25 cellular contexts compared by ENCODE assay signal in the genomic region with DNA sequence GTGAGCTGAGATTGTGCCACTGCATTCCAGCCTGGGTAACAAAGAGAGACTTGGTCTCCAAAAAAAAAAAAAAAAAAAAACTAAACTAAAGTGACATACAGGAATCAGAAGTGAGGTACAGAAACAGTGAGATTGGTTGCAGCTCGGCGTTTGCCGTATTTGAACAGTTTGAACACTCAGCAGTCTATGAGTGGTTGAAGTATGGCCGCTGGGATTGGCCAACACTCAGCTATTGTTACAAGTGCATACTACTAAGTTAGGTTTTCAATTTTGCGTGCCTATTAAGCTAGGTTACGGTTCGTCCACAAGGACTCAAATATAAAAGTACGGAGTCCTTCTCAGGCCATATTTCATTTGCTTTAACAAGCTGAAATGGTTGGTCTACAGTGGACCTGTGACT. TPM values are rescaled to one million over a fixed set of nuclear protein-coding genes. Genes with fewer than 3 reads are reported as not detected.
DNase-seq lines count a peak whose midpoint lies in the region; ATAC-seq, FAIRE-seq and TF ChIP-seq lines count a peak whose summit lies in the region.
"Had no signal": no experiment of that assay in that cellular context is flagged by ENCODE, and none has a peak within 500 bp of the region (broad histone marks: within the 10 kb centered on the region; RNA-seq: fewer than 3 reads in every experiment).

No MANE protein-coding gene starts in this region.

- H3K27ac ChIP-seq in HepG2 (ENCODE audit: extremely low read length, insufficient read depth, low read length) (no peak overlapping the region), right lobe of liver (no peak overlapping the region), WERI-Rb-1 (peak overlapping the region; percentile 58), neuronal stem cell (replicated peaks; ENCODE audit: low read length) (no peak overlapping the region)
- H3K27ac ChIP-seq: HL-60 had no signal

- H2AFZ ChIP-seq in HepG2 (ENCODE audit: low read length), result no peak overlapping the region
- peak overlapping the region; percentile 3 for H2AFZ ChIP-seq in neuronal stem cell (ENCODE audit: low read length)

- POLR2A ChIA-PET in HepG2 (lab: Yijun Ruan, JAX), result interaction anchor here (0.7 to 1.7 kb wide), 2 partner anchors 83 to 274 kb away, joined by 3 to 6 read pairs; partner anchors contain the start of gene GTF3C5

- H2BK15ac ChIP-seq in neuronal stem cell (ENCODE audit: low read length), result no peak overlapping the region

- H3K4me1 ChIP-seq in HepG2 (ENCODE audit: insufficient read depth, low read length) (peaks cover 41% of the 10 kb centered on the region), right lobe of liver (peaks cover 0 to 11% (median 5%) of the 10 kb centered on the region in 4 donors), neuronal stem cell (ENCODE audit: control insufficient read depth in 2 of 2, insufficient read depth in 1 of 2, low read depth in 1 of 2, low read length in 2 of 2) (peaks cover 11 to 14% of the 10 kb centered on the region in 2 donors)
- H3K4me1 ChIP-seq: BE2C had no signal

- no peak overlapping the region for H2BK12ac ChIP-seq in neuronal stem cell (ENCODE audit: low read length)

- H4K20me1 ChIP-seq in HepG2 (ENCODE audit: insufficient read depth, low read length), result no peaks in the 10 kb centered on the region; the same call in 1 of the 2 replicates

- FAIRE-seq in HepG2 (lab: Jason Lieb, UNC), result no peak
- no peak for FAIRE-seq in RCC 7860 (lab: Jason Lieb, UNC)
- FAIRE-seq: G401.6, GM12891, GM18507 had no signal

- TF ChIP-seq RAD21 in HepG2 (CRISPR knock-in tag; IDR thresholded peaks at IDR 0.05), result no peak

- no peak overlapping the region for H3K23ac ChIP-seq in neuronal stem cell (ENCODE audit: low read depth, low read length, poor library complexity)

- 0 out of 2 replicates have a peak overlapping the region, but pooled peaks have one; percentile 5 for H3K4me2 ChIP-seq in HepG2 (ENCODE audit: low read depth, low read length)
- H3K4me2 ChIP-seq in neuronal stem cell (ENCODE audit: insufficient read depth, low read length, poor library complexity, severe bottlenecking), result no peak overlapping the region

- H3K9me3 ChIP-seq in HepG2 (ENCODE audit: low read length) (no peaks in the 10 kb centered on the region), right lobe of liver (no peaks in the 10 kb centered on the region), WERI-Rb-1 (ENCODE audit: severe bottlenecking) (no peaks in the 10 kb centered on the region), neuronal stem cell (replicated peaks in 1 of 2; ENCODE audit: control insufficient read depth in 2 of 2, insufficient read depth in 1 of 2, low read depth in 1 of 2, low read length in 2 of 2) (no peaks in the 10 kb centered on the region)
- H3K9me3 ChIP-seq: BE2C had no signal

- TF ChIP-seq POLR2A in HepG2 (IDR thresholded peaks at IDR 0.05; ENCODE audit: insufficient read depth in 1 of 2, low read depth in 2 of 2, low read length in 2 of 2), result no peak
- no peak for TF ChIP-seq POLR2A in right lobe of liver (IDR thresholded peaks at IDR 0.05)

- TF ChIP-seq EP300 in HepG2 (IDR thresholded peaks at IDR 0.05; ENCODE audit: low read depth in 2 of 2, low read length in 2 of 2), result no peak
- TF ChIP-seq EP300 in HepG2 (CRISPR knock-in tag; IDR thresholded peaks at IDR 0.05; ENCODE audit: borderline replicate concordance), result no peak

- WGBS in HepG2 (ENCODE audit: low lambda C conversion rate), result 66% methylated on average over 8 of the region's 8 CpGs
- 79% methylated on average over 8 of the region's 8 CpGs for WGBS in right lobe of liver (ENCODE audit: insufficient coverage, low coverage, low lambda C conversion rate, missing lambda C conversion rate)
- no CpG with 5 or more reads among the region's 8 CpGs for WGBS in neuronal stem cell (ENCODE audit: extremely low coverage in 2 of 2, insufficient read length in 2 of 2, insufficient replicate concordance in 1 of 2), 2 donors

- H3K9ac ChIP-seq in HepG2 (ENCODE audit: insufficient read depth, low read depth, low read length) (no peak overlapping the region), neuronal stem cell (ENCODE audit: low read depth, low read length, poor library complexity) (no peak overlapping the region)

- no peak overlapping the region for H4K91ac ChIP-seq in neuronal stem cell (ENCODE audit: low read depth, low read length, poor library complexity)

- TF ChIP-seq CTCF in HepG2 (CRISPR knock-in tag; IDR thresholded peaks at IDR 0.05) (no peak), right lobe of liver (IDR thresholded peaks at IDR 0.05) (no peak), WERI-Rb-1 (IDR thresholded peaks at IDR 0.05; ENCODE audit: low read depth, low read length) (no peak)

- H2BK5ac ChIP-seq in neuronal stem cell (ENCODE audit: low read length), result no peak overlapping the region

- no peak overlapping the region for H2BK120ac ChIP-seq in neuronal stem cell (ENCODE audit: low read depth, low read length)

- H3K36me3 ChIP-seq in HepG2 (replicated peaks in 1 of 2; ENCODE audit: control insufficient read depth in 1 of 2, insufficient read depth in 2 of 2, low read length in 2 of 2) (no peaks in the 10 kb centered on the region), right lobe of liver (no peaks in the 10 kb centered on the region), WERI-Rb-1 (peaks cover 6% of the 10 kb centered on the region; the same call in 1 of the 2 replicates), neuronal stem cell (replicated peaks in 1 of 2; ENCODE audit: control insufficient read depth in 2 of 2, insufficient read depth in 2 of 2, low read length in 2 of 2) (no peaks in the 10 kb centered on the region)
- H3K36me3 ChIP-seq: BE2C had no signal

- CTCF ChIA-PET in HepG2 (lab: Yijun Ruan, JAX; ENCODE audit: low intra/inter-chr PET ratio, low total read pairs), result no interaction called here

- H3K18ac ChIP-seq in neuronal stem cell (ENCODE audit: low read length), result no peak overlapping the region

- intact Hi-C loops in HepG2 (cut with micrococcal nuclease; ENCODE audit: unreplicated experiment), result no loop called here
- intact Hi-C loops in right lobe of liver (cut with DNase I), result no loop called here

- no peak overlapping the region for H4K8ac ChIP-seq in neuronal stem cell (ENCODE audit: low read depth, low read length)

- DNase-seq in HepG2 (ENCODE audit: low spot score) (no peak), right lobe of liver (no peak), NCI-H510A treated with DMSO at 0.1 percent for 48 hours (lab: John Stamatoyannopoulos, UW) (peak; percentile 77), WERI-Rb-1 (no peak), neuronal stem cell (ENCODE audit: low spot score) (no peak), RCC 7860 (ENCODE audit: low spot score) (no peak), AG20443 (ENCODE audit: low spot score) (no peak)
- no peak for DNase-seq in activated effector memory CD4-positive, alpha-beta T cell treated with anti-CD3 and anti-CD28 coated beads, Interleukin-2, amount 50 U/mL, for 16 hours
- DNase-seq: BE2C; CD4-positive, CD25-positive, alpha-beta regulatory T cell; CD8-positive, alpha-beta memory T cell; COR-L47; DMS 273 treated with DMSO at 0.1 percent for 48 hours; DND-41; EL; GOT3; H7; HFFc6; KG1 had no signal

- H3K79me2 ChIP-seq in HepG2 (ENCODE audit: insufficient read depth, low read length), result peaks cover 17% of the 10 kb centered on the region

- H3K4ac ChIP-seq in neuronal stem cell (ENCODE audit: low read length), result no peak overlapping the region

- in situ Hi-C loops in HepG2 (cut with HindIII; ENCODE audit: extremely low pct_ligation_motif_present, low pct_unique_long_range_greater_than_20kb), result no loop called here

- H3K14ac ChIP-seq in neuronal stem cell (ENCODE audit: low read length), result no peak overlapping the region

- no peak overlapping the region for H2AK5ac ChIP-seq in neuronal stem cell (ENCODE audit: low read depth, low read length)

- BruUV-seq in HepG2 (replicated peaks; lab: Mats Ljungman, UMichigan), result no TSS peak

- H3K27me3 ChIP-seq in HepG2 (ENCODE audit: control insufficient read depth in 1 of 2, insufficient read depth in 2 of 2, low read length in 2 of 2), result peaks cover 0 to 4% of the 10 kb centered on the region in 2 experiments; a peak in 2 of 5 replicates
- H3K27me3 ChIP-seq in right lobe of liver, result no peaks in the 10 kb centered on the region
- no peaks in the 10 kb centered on the region for H3K27me3 ChIP-seq in WERI-Rb-1 (ENCODE audit: insufficient read depth, low read depth, severe bottlenecking)
- no peaks in the 10 kb centered on the region for H3K27me3 ChIP-seq in neuronal stem cell (ENCODE audit: control insufficient read depth in 3 of 3, insufficient read depth in 3 of 3, low read depth in 1 of 3, low read length in 3 of 3)
- H3K27me3 ChIP-seq: BE2C had no signal

- peaks cover 5% of the 10 kb centered on the region for H3K79me1 ChIP-seq in neuronal stem cell (ENCODE audit: low read depth, low read length)

- H3K4me3 ChIP-seq in HepG2 (replicated peaks in 1 of 3; ENCODE audit: insufficient read depth in 1 of 3, low read depth in 2 of 3, low read length in 3 of 3) (no peak overlapping the region), right lobe of liver (no peak overlapping the region), WERI-Rb-1 (ENCODE audit: low read depth, low read length) (no peak overlapping the region), neuronal stem cell (ENCODE audit: low read length in 2 of 2) (no peak overlapping the region)

- ATAC-seq in HepG2 (no peak), right lobe of liver (no peak)
- ATAC-seq: HCT116 had no signal

RNA-seq across cellular contexts. Expression of gene TSC1, which starts 3.3 kb away (rescaled TPM):
- 26.3 and 31.6 TPM in 2 replicates for total RNA-seq in HepG2 (2016; rRNA removed; fragmentation: Illumina TruSeq; extraction: Trizol)
- 18.0 and 21.2 TPM in 2 replicates for total RNA-seq in HepG2 (2016; cell fraction: cytosol; rRNA removed; fragmentation: Illumina TruSeq; extraction: Trizol; ENCODE audit: low read depth)
- 24.1 and 31.9 TPM in 2 replicates for total RNA-seq in HepG2 (2016; cell fraction: insoluble cytoplasmic fraction; rRNA removed; fragmentation: Illumina TruSeq; extraction: Trizol)
- 29.5 and 37.4 TPM in 2 replicates for total RNA-seq in HepG2 (2016; cell fraction: membrane; rRNA removed; fragmentation: Illumina TruSeq; extraction: Trizol)
- total RNA-seq in HepG2 (2016; cell fraction: nucleus; rRNA removed; fragmentation: Illumina TruSeq; extraction: Trizol), result 49.4 and 54.4 TPM in 2 replicates
- 58.0 and 66.1 TPM in 2 replicates for polyA plus RNA-seq in HepG2 (2011; rRNA removed)
- polyA plus RNA-seq in HepG2 (2011; cell fraction: cytosol; rRNA removed), result 25.6 and 30.5 TPM in 2 replicates
- 178 and 179 TPM in 2 replicates for polyA plus RNA-seq in HepG2 (2011; cell fraction: nucleus; rRNA removed)
- polyA plus RNA-seq in HepG2 (2012), result 26.8 and 27.3 TPM in 2 replicates
- 9.8 and 11.1 TPM in 2 replicates for polyA plus RNA-seq in HepG2 (2016; cell fraction: cytosol; fragmentation: Illumina TruSeq; extraction: Trizol; ENCODE audit: low read depth)
- 17.1 and 17.6 TPM in 2 replicates for polyA plus RNA-seq in HepG2 (2016; cell fraction: insoluble cytoplasmic fraction; fragmentation: Illumina TruSeq; extraction: Trizol; ENCODE audit: low read depth)
- 17.7 and 18.0 TPM in 2 replicates for polyA plus RNA-seq in HepG2 (2016; cell fraction: membrane; fragmentation: Illumina TruSeq; extraction: Trizol; ENCODE audit: low read depth)
- 64.5 and 67.0 TPM in 2 replicates for polyA plus RNA-seq in HepG2 (2016; cell fraction: nucleus; fragmentation: Illumina TruSeq; extraction: Trizol; ENCODE audit: insufficient read depth, low read depth)
- polyA minus RNA-seq in HepG2 (2011; rRNA and poly(A)+ RNA removed; ENCODE audit: low replicate concordance), result 139 and 153 TPM in 2 replicates
- 26.9 and 27.7 TPM in 2 replicates for polyA minus RNA-seq in HepG2 (2011; cell fraction: cytosol; rRNA and poly(A)+ RNA removed)
- polyA minus RNA-seq in HepG2 (2011; cell fraction: nucleus; rRNA and poly(A)+ RNA removed), result 182 and 218 TPM in 2 replicates
- total RNA-seq in right lobe of liver, result 10 to 100 TPM; 14.2 to 22.8 (median 18.3) TPM
- polyA plus RNA-seq in neuronal stem cell (2013, experiment 1 of 2), result 19.4 TPM
- polyA plus RNA-seq in neuronal stem cell (2013, experiment 2 of 2), result 18.7 TPM

RNA-seq across cellular contexts. Expression of gene GFI1B, which starts 30.7 kb away (rescaled TPM):
- 0.51 TPM in 1 of 2 replicates, not detected in the other for total RNA-seq in HepG2 (2016; rRNA removed; fragmentation: Illumina TruSeq; extraction: Trizol)
- total RNA-seq in HepG2 (2016; cell fraction: cytosol; rRNA removed; fragmentation: Illumina TruSeq; extraction: Trizol; ENCODE audit: low read depth), result not detected in 2 replicates
- 0.24 and 0.56 TPM in 2 replicates for total RNA-seq in HepG2 (2016; cell fraction: insoluble cytoplasmic fraction; rRNA removed; fragmentation: Illumina TruSeq; extraction: Trizol)
- 0.15 and 0.52 TPM in 2 replicates for total RNA-seq in HepG2 (2016; cell fraction: membrane; rRNA removed; fragmentation: Illumina TruSeq; extraction: Trizol)
- total RNA-seq in HepG2 (2016; cell fraction: nucleus; rRNA removed; fragmentation: Illumina TruSeq; extraction: Trizol), result 0.28 TPM in 1 of 2 replicates, not detected in the other
- 0.15 and 0.26 TPM in 2 replicates for polyA plus RNA-seq in HepG2 (2011; rRNA removed)
- polyA plus RNA-seq in HepG2 (2011; cell fraction: cytosol; rRNA removed), result 0.15 and 0.18 TPM in 2 replicates
- 0.19 and 0.26 TPM in 2 replicates for polyA plus RNA-seq in HepG2 (2011; cell fraction: nucleus; rRNA removed)
- polyA plus RNA-seq in HepG2 (2012), result 0.19 and 0.80 TPM in 2 replicates
- 0.09 and 0.19 TPM in 2 replicates for polyA plus RNA-seq in HepG2 (2016; cell fraction: cytosol; fragmentation: Illumina TruSeq; extraction: Trizol; ENCODE audit: low read depth)
- 0.21 and 0.30 TPM in 2 replicates for polyA plus RNA-seq in HepG2 (2016; cell fraction: insoluble cytoplasmic fraction; fragmentation: Illumina TruSeq; extraction: Trizol; ENCODE audit: low read depth)
- polyA plus RNA-seq in HepG2 (2016; cell fraction: membrane; fragmentation: Illumina TruSeq; extraction: Trizol; ENCODE audit: low read depth), result 0.19 and 0.32 TPM in 2 replicates
- 0.49 TPM in 1 of 2 replicates, not detected in the other for polyA plus RNA-seq in HepG2 (2016; cell fraction: nucleus; fragmentation: Illumina TruSeq; extraction: Trizol; ENCODE audit: insufficient read depth, low read depth)
- polyA minus RNA-seq in HepG2 (2011; rRNA and poly(A)+ RNA removed; ENCODE audit: low replicate concordance), result 0.35 and 0.42 TPM in 2 replicates
- polyA minus RNA-seq in HepG2 (2011; cell fraction: cytosol; rRNA and poly(A)+ RNA removed), result not detected in 2 replicates
- 0.13 TPM in 1 of 2 replicates, not detected in the other for polyA minus RNA-seq in HepG2 (2011; cell fraction: nucleus; rRNA and poly(A)+ RNA removed)
- under 1 TPM in 3 of 6 experiments, not detected in 3; 0.24 to 0.64 (median 0.39) TPM for total RNA-seq in right lobe of liver
- 0.07 TPM for polyA plus RNA-seq in neuronal stem cell (2013, experiment 1 of 2)
- 0.04 TPM for polyA plus RNA-seq in neuronal stem cell (2013, experiment 2 of 2)
- total RNA-seq: CD8-positive, alpha-beta memory T cell; H7; HT1080 had no signal
- polyA plus RNA-seq: CD8-positive, alpha-beta memory T cell had no signal
